25 cellular contexts compared by ENCODE assay signal in the genomic region with DNA sequence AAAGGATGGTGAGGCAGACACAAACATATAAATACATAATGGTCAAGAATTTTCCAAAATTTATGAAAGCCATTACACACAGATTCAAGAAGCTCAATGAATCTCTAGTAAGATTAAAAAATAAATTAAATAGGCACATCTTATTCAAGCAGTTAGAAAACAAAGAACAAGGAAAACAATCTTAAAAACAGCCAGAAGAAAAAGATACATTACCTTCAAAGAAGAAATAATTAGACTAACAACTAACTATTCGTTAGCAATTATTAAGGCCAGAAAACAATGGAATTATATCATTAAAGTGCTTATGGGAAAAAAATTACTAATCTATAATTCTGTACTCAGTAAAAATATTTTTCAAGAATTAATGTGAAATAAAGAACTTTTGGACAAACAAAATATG.
DNase-seq lines count a peak whose midpoint lies in the region; ATAC-seq, FAIRE-seq and TF ChIP-seq lines count a peak whose summit lies in the region.
"Had no signal": no experiment of that assay in that cellular context is flagged by ENCODE, and none has a peak within 500 bp of the region (broad histone marks: within the 10 kb centered on the region; RNA-seq: fewer than 3 reads in every experiment).

No MANE protein-coding gene starts in this region.

- no peaks in the 10 kb centered on the region for H3K27me3 Mint-ChIP-seq in WTC11 (ENCODE audit: low read depth)
- peaks cover 2 to 3% of the 10 kb centered on the region in 2 donors for H3K27me3 Mint-ChIP-seq in CD4-positive, alpha-beta memory T cell
- H3K27me3 Mint-ChIP-seq: B cell; CD4-positive, alpha-beta T cell had no signal

- intact Hi-C loops in CD4-positive, alpha-beta memory T cell (cut with micrococcal nuclease), result no loop called here

- no peak overlapping the region for H3K4me3 ChIP-seq in HEK293 (ENCODE audit: low read depth, low read length)
- H3K4me3 ChIP-seq in CD4-positive, alpha-beta memory T cell (ENCODE audit: low read length in 2 of 2), result no peak overlapping the region
- H3K4me3 ChIP-seq: A549, GM12878 had no signal

- ATAC-seq in WTC11, result no peak
- no peak for ATAC-seq in GM21786 (IDR thresholded peaks at IDR 0.05; ENCODE audit: unreplicated experiment)
- ATAC-seq in GM19328 (IDR thresholded peaks at IDR 0.05; ENCODE audit: unreplicated experiment), result no peak
- ATAC-seq: A549, GM12878 had no signal

- H3K4me1 Mint-ChIP-seq in WTC11, result no peaks in the 10 kb centered on the region
- H3K4me1 Mint-ChIP-seq in CD4-positive, alpha-beta memory T cell, result no peaks in the 10 kb centered on the region
- H3K4me1 Mint-ChIP-seq: CD8-positive, alpha-beta memory T cell had no signal

- H3K27ac ChIP-seq in HEK293 (ENCODE audit: extremely low read depth, low read depth, low read length), result no peak overlapping the region
- no peak overlapping the region for H3K27ac ChIP-seq in CD4-positive, alpha-beta memory T cell (ENCODE audit: low read depth, low read length)
- H3K27ac ChIP-seq: A549; BLaER1 treated with 17β-estradiol and CSF1 and Interleukin-3, amounts not matched to agents 10 nM and 100 nM; C4-2B had no signal

- H3K9me3 ChIP-seq in HEK293 (ENCODE audit: control insufficient read depth, insufficient read depth, low read depth, low read length), result no peaks in the 10 kb centered on the region
- H3K9me3 ChIP-seq in CD4-positive, alpha-beta memory T cell (ENCODE audit: control insufficient read depth in 1 of 2, low read length in 2 of 2), result no peaks in the 10 kb centered on the region

- H3K36me3 Mint-ChIP-seq in WTC11, result peaks cover 26% of the 10 kb centered on the region
- H3K36me3 Mint-ChIP-seq in CD4-positive, alpha-beta memory T cell, result peaks cover 1 to 6% of the 10 kb centered on the region in 2 donors
- H3K36me3 Mint-ChIP-seq: CD8-positive, alpha-beta memory T cell had no signal

- no peak overlapping the region for H3K4me3 Mint-ChIP-seq in WTC11
- H3K4me3 Mint-ChIP-seq in CD4-positive, alpha-beta memory T cell, result no peak overlapping the region
- H3K4me3 Mint-ChIP-seq: B cell; CD4-positive, alpha-beta T cell; CD8-positive, alpha-beta memory T cell had no signal

- no peaks in the 10 kb centered on the region for H3K4me1 ChIP-seq in HEK293 (ENCODE audit: control insufficient read depth, insufficient read depth, low read length)
- no peaks in the 10 kb centered on the region for H3K4me1 ChIP-seq in CD4-positive, alpha-beta memory T cell (ENCODE audit: insufficient read depth, low read length)
- H3K4me1 ChIP-seq: A549 had no signal

- FAIRE-seq in A204.1 (lab: Jason Lieb, UNC), result peak; percentile 55
- FAIRE-seq: A549, GM12878, GM12892, GM18507 had no signal

- no peak overlapping the region for H3K27ac Mint-ChIP-seq in WTC11
- no peak overlapping the region for H3K27ac Mint-ChIP-seq in CD4-positive, alpha-beta memory T cell
- H3K27ac Mint-ChIP-seq: B cell; CD4-positive, alpha-beta T cell; CD8-positive, alpha-beta memory T cell had no signal

- no peak for DNase-seq in WTC11 (ENCODE audit: low spot score)
- no peak for DNase-seq in CD4-positive, alpha-beta memory T cell
- DNase-seq: 8988T; AML-193; CD4-positive, alpha-beta T cell; CD8-positive, alpha-beta memory T cell; COR-L47; DMS 273 treated with DMSO at 0.1 percent for 48 hours; DMS153; DMS53; DMS79; DND-41; EL; GDM1 had no signal

- no peaks in the 10 kb centered on the region for H3K27me3 ChIP-seq in CD4-positive, alpha-beta memory T cell (ENCODE audit: insufficient read depth, low read length)
- H3K27me3 ChIP-seq: BLaER1 treated with 17β-estradiol and CSF1 and Interleukin-3, amounts not matched to agents 10 nM and 100 nM had no signal

- POLR2A ChIA-PET in HEK293 (lab: Yijun Ruan, JAX), result no interaction called here
- POLR2A ChIA-PET in WTC11 (lab: Charles Lee), result no interaction called here
- POLR2A ChIA-PET in CD4-positive, alpha-beta memory T cell (lab: Charles Lee; ENCODE audit: partially characterized antibody), result no interaction called here

- CTCF ChIA-PET in HEK293 (lab: Yijun Ruan, JAX), result no interaction called here
- CTCF ChIA-PET in WTC11 (lab: Charles Lee), result no interaction called here
- CTCF ChIA-PET in CD4-positive, alpha-beta memory T cell (lab: Charles Lee; ENCODE audit: partially characterized antibody), result no interaction called here

- no peaks in the 10 kb centered on the region for H3K36me3 ChIP-seq in HEK293 (ENCODE audit: control insufficient read depth in 2 of 2, insufficient read depth in 1 of 2, low read length in 2 of 2)
- H3K36me3 ChIP-seq in CD4-positive, alpha-beta memory T cell (ENCODE audit: insufficient read depth, low read length), result no peaks in the 10 kb centered on the region

- H3K9me3 Mint-ChIP-seq in WTC11, result peaks cover 32% of the 10 kb centered on the region
- peaks cover 3 to 25% (median 18%) of the 10 kb centered on the region in 8 donors for H3K9me3 Mint-ChIP-seq in CD4-positive, alpha-beta memory T cell

- TF ChIP-seq CTCF in HEK293 (tag by site-specific recombination; IDR thresholded peaks at IDR 0.05), result no peak
- TF ChIP-seq CTCF in WTC11 (IDR thresholded peaks at IDR 0.05), result no peak

TF ChIP-seq in HEK293, 187 proteins besides CTCF, POLR2A, EP300 and RAD21:
- TF ChIP-seq SETDB1 (IDR thresholded peaks at IDR 0.05; ENCODE audit: insufficient read length, low read length) (peak; percentile 75), IKZF3 (tag by site-specific recombination; IDR thresholded peaks at IDR 0.05) (no peak), TRIM28 (IDR thresholded peaks at IDR 0.05; ENCODE audit: borderline replicate concordance, low read length) (peak; percentile 66; the same call in 1 of the 2 replicates), ZNF274 (IDR thresholded peaks at IDR 0.05; ENCODE audit: low read length) (no peak), ZNF274 (tag by site-specific recombination; IDR thresholded peaks at IDR 0.05; ENCODE audit: borderline replicate concordance) (no peak)

TF ChIP-seq in WTC11, 78 proteins besides CTCF, POLR2A, EP300 and RAD21:
- TF ChIP-seq ESRRA (CRISPR knock-in tag; IDR thresholded peaks at IDR 0.05; ENCODE audit: borderline replicate concordance), result no peak
- TF ChIP-seq ZNF317 (CRISPR knock-in tag; IDR thresholded peaks at IDR 0.05; ENCODE audit: borderline replicate concordance, low read depth), result peak; percentile 79; the same call in 1 of the 2 replicates
